In the genomic region with DNA sequence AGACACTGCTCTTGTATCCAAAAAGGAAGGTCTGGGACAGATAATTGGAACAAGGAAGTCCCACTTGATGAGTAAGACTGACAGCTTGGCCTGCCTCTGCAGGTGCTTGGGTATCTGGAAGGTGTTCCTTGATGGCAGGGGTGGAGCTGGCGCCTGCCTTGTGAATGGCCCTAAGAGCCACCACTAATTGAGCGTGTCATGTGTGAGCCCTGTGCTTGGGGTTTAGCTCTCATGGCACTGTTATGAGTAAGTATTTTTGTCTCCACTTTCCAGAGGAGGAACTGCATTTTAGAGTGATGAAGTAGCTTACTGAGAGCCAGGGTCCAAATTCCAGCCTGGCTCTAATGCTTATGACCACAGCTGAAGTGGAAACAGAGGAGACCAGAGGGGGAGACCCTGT, we compare ENCODE assay signal across 15 cellular contexts.
A peak's percentile ranks its signal among the peaks of the same experiment; 100 is the strongest.
DNase-seq lines count a peak whose midpoint lies in the region; ATAC-seq and TF ChIP-seq lines count a peak whose summit lies in the region.
"Had no signal": no experiment of that assay in that cellular context is flagged by ENCODE, and none has a peak within 500 bp of the region (broad histone marks: within the 10 kb centered on the region; RNA-seq: fewer than 3 reads in every experiment).

No MANE protein-coding gene starts in this region.

- no peak for TF ChIP-seq CTCF in lower lobe of right lung (IDR thresholded peaks at IDR 0.05)

- H3K4me1 ChIP-seq in lower lobe of right lung: no peaks in the 10 kb centered on the region
- H3K4me1 ChIP-seq: BLaER1 treated with 17β-estradiol and CSF1 and Interleukin-3, amounts not matched to agents 10 nM and 100 nM had no signal

- H3K27me3 ChIP-seq in lower lobe of right lung (ENCODE audit: low read depth): peaks cover 14% of the 10 kb centered on the region
- H3K27me3 ChIP-seq: BLaER1 treated with 17β-estradiol and CSF1 and Interleukin-3, amounts not matched to agents 10 nM and 100 nM had no signal

- intact Hi-C loops in lower lobe of right lung (cut with DNase I): no loop called here

- no peaks in the 10 kb centered on the region for H3K9me3 ChIP-seq in lower lobe of right lung
- H3K9me3 ChIP-seq: BLaER1 treated with 17β-estradiol and CSF1 and Interleukin-3, amounts not matched to agents 10 nM and 100 nM had no signal

- H3K4me3 ChIP-seq in lower lobe of right lung: no peak overlapping the region
- H3K4me3 ChIP-seq: BLaER1 treated with 17β-estradiol and CSF1 and Interleukin-3, amounts not matched to agents 10 nM and 100 nM; PC-9 had no signal

- peak; percentile 90 for DNase-seq in DMS79 treated with DMSO at 0.1 percent for 48 hours (lab: John Stamatoyannopoulos, UW)
- peak; percentile 67 for DNase-seq in NCI-H187 treated with DMSO at 0.1 percent for 48 hours (lab: John Stamatoyannopoulos, UW)
- peak; percentile 41 for DNase-seq in SW480 (ENCODE audit: low spot score)
- peak; percentile 9 for DNase-seq in lower lobe of right lung
- no peak for DNase-seq in SKM-1 treated with dmso at 0.1 percent for 144 hours (lab: John Stamatoyannopoulos, UW; ENCODE audit: unreplicated experiment)
- DNase-seq in NCI-H524 (lab: John Stamatoyannopoulos, UW): no peak
- DNase-seq: Calu3; CD8-positive, alpha-beta T cell; GOT3; NCI-H1105; NCI-H2171 treated with DMSO at 0.1 percent for 48 hours; PC-9 had no signal

- ATAC-seq in lower lobe of right lung: no peak
- no peak for ATAC-seq in GM21723 (IDR thresholded peaks at IDR 0.05; ENCODE audit: unreplicated experiment)
- ATAC-seq: CD8-positive, alpha-beta T cell; HCT116 had no signal

- no peaks in the 10 kb centered on the region for H3K36me3 ChIP-seq in lower lobe of right lung
- H3K36me3 ChIP-seq: BLaER1 treated with 17β-estradiol and CSF1 and Interleukin-3, amounts not matched to agents 10 nM and 100 nM had no signal

- H3K27ac ChIP-seq in lower lobe of right lung: no peak overlapping the region
- H3K27ac ChIP-seq: BLaER1 treated with 17β-estradiol and CSF1 and Interleukin-3, amounts not matched to agents 10 nM and 100 nM; PC-9 had no signal

Comparison
In these comparisons a context has a peak if more than half of its experiments do, and no peak if none do; other contexts are left out.
1. DNase-seq: peak in DMS79 treated with DMSO at 0.1 percent for 48 hours (single experiment), NCI-H187 treated with DMSO at 0.1 percent for 48 hours (single experiment), SW480 (single experiment) and lower lobe of right lung (single experiment); none in SKM-1 treated with dmso at 0.1 percent for 144 hours (single experiment) and NCI-H524 (0 of 2).